ENCODE assay signal across 1 cellular context in genomic region chr13:98741741-98742435, GRCh38.
TF ChIP-seq lines count a peak whose summit lies in the region.

No MANE protein-coding gene starts in this region.

TF ChIP-seq in HepG2, 621 proteins besides CTCF, POLR2A, EP300 and RAD21:
- TF ChIP-seq HNRNPL (IDR thresholded peaks at IDR 0.05; ENCODE audit: low read depth, low read length), result no peak
- peak; percentile 13; the same call in 1 of the 2 replicates for TF ChIP-seq ZNF687 (CRISPR knock-in tag; IDR thresholded peaks at IDR 0.05)
- TF ChIP-seq PHF20 (CRISPR knock-in tag; IDR thresholded peaks at IDR 0.05), result no peak
- TF ChIP-seq KMT2B (CRISPR knock-in tag; IDR thresholded peaks at IDR 0.05), result no peak
